ENCODE assay signal across 27 cellular contexts in the genomic region with DNA sequence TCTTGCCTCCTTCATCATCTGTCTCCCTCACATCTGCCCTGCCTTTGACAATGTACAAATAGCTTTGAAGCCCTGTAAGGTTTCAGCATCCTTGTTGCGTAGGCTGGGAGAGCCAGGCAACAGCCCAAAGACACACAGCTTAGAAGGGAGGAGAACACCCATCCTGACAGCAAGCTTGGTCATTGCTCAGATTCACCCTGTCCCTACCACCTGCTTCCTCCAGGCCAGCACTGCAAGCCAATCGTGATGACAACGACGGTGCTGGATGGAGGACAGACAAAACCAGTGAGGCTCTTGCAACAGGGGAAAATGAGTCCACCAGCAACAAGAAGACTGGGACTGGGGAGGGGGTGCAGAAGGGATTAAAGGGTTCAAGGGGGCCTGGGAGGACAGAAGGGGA. TPM values are rescaled to one million over a fixed set of nuclear protein-coding genes. Genes with fewer than 3 reads are reported as not detected.
DNase-seq lines count a peak whose midpoint lies in the region; ATAC-seq and TF ChIP-seq lines count a peak whose summit lies in the region.
"Had no signal": no experiment of that assay in that cellular context is flagged by ENCODE, and none has a peak within 500 bp of the region (broad histone marks: within the 10 kb centered on the region; RNA-seq: fewer than 3 reads in every experiment).

No MANE protein-coding gene starts in this region.

- TF ChIP-seq POLR2A in sigmoid colon (IDR thresholded peaks at IDR 0.05) = no peak

- CTCF ChIA-PET in activated naive CD4-positive, alpha-beta T cell treated with anti-CD3 and anti-CD28 coated beads for 36 hours (lab: Charles Lee) = interaction anchor here (1.4 kb wide), 1 partner anchor 12 kb away, joined by 5 read pairs; no protein-coding TSS in a partner anchor
- CTCF ChIA-PET in T-cell (lab: Charles Lee) = interaction anchor here in 1 of 2 donors (1.0 kb wide), 1 partner anchor 11 kb away, joined by 4 read pairs; no protein-coding TSS in a partner anchor

- H3K18ac ChIP-seq in mesenchymal stem cell (ENCODE audit: low read depth in 1 of 2, low read length in 2 of 2) = no peak overlapping the region

- H4K20me1 ChIP-seq in neural progenitor cell (ENCODE audit: low read depth) = no peaks in the 10 kb centered on the region

- H3K9me3 ChIP-seq in sigmoid colon (no peaks in the 10 kb centered on the region), mesenchymal stem cell (ENCODE audit: control insufficient read depth, low read length) (no peaks in the 10 kb centered on the region), neural progenitor cell (ENCODE audit: low read depth) (peaks cover 3% of the 10 kb centered on the region)
- H3K9me3 ChIP-seq: HAP-1, transverse colon had no signal

- no peak overlapping the region for H2AFZ ChIP-seq in mesenchymal stem cell (ENCODE audit: low read depth, low read length)
- H2AFZ ChIP-seq in neural progenitor cell (replicated peaks) = no peak overlapping the region

- H3K14ac ChIP-seq in mesenchymal stem cell (ENCODE audit: low read length in 2 of 2) = no peak overlapping the region

- H2BK15ac ChIP-seq in mesenchymal stem cell (ENCODE audit: low read depth, poor library complexity, severe bottlenecking) = no peak overlapping the region

- TF ChIP-seq CTCF in sigmoid colon (IDR thresholded peaks at IDR 0.05) = no peak
- TF ChIP-seq CTCF in neural progenitor cell (IDR thresholded peaks at IDR 0.05) = no peak

- no peak overlapping the region for H2BK12ac ChIP-seq in mesenchymal stem cell (ENCODE audit: low read length in 2 of 2)

- ATAC-seq in T-cell (replicated peaks in 1 of 4) = no peak
- ATAC-seq in activated naive CD8-positive, alpha-beta T cell treated with anti-CD3 and anti-CD28 coated beads, Interleukin-2, amount 50 U/mL, for 24 hours = no peak

- no peak overlapping the region for H2BK120ac ChIP-seq in mesenchymal stem cell (ENCODE audit: low read depth, low read length)

- H3K4me3 Mint-ChIP-seq in activated naive CD4-positive, alpha-beta T cell treated with anti-CD3 and anti-CD28 coated beads for 36 hours = no peak overlapping the region
- H3K4me3 Mint-ChIP-seq in T-cell (peak overlapping the region in 1 of 3 donors; percentile 72), neural progenitor cell (no peak overlapping the region)
- no peak overlapping the region for H3K4me3 Mint-ChIP-seq in activated naive CD8-positive, alpha-beta T cell treated with anti-CD3 and anti-CD28 coated beads, Interleukin-2, amount 50 U/mL, for 24 hours
- H3K4me3 Mint-ChIP-seq: stimulated activated naive CD8-positive, alpha-beta T cell treated with anti-CD3 and anti-CD28 coated beads, Interleukin-15, Interleukin-2, amounts not matched to agents 100 ng/mL and 50 ng/mL, for 24 hours had no signal

- no peak for DNase-seq in activated naive CD4-positive, alpha-beta T cell treated with anti-CD3 and anti-CD28 coated beads for 36 hours
- no peak for DNase-seq in activated naive CD4-positive, alpha-beta T cell treated with Interleukin-2 at 50 U/mL for 16 hours
- DNase-seq in T-cell = no peak
- DNase-seq in activated naive CD8-positive, alpha-beta T cell treated with anti-CD3 and anti-CD28 coated beads, Interleukin-2, amount 50 U/mL, for 24 hours = peak; percentile 2
- peak; percentile 13 for DNase-seq in sigmoid colon
- no peak for DNase-seq in mesenchymal stem cell
- no peak for DNase-seq in neural progenitor cell (ENCODE audit: low spot score)
- DNase-seq in SW480 (ENCODE audit: low spot score) = no peak
- DNase-seq: amniotic stem cell; COR-L47; foreskin fibroblast; hypothalamus; NCI-H1092 treated with DMSO at 0.1 percent for 48 hours; NCI-H2081; posterior cingulate gyrus; Right ventricle myocardium superior; stimulated activated CD4-positive, alpha-beta T cell treated with anti-CD3 and anti-CD28 coated beads, Interleukin-1b, Interleukin-23, amount 100 ng/mL, for 48 hours; transverse colon had no signal

- no peaks in the 10 kb centered on the region for H3K79me2 ChIP-seq in neural progenitor cell (ENCODE audit: low read depth)

- H3K4me2 ChIP-seq in mesenchymal stem cell (ENCODE audit: low read length, poor library complexity, severe bottlenecking) (no peak overlapping the region), neural progenitor cell (no peak overlapping the region)

- H3F3A ChIP-seq in neural progenitor cell (ENCODE audit: low read depth) = peaks cover 4% of the 10 kb centered on the region

- intact Hi-C loops in activated naive CD4-positive, alpha-beta T cell treated with anti-CD3 and anti-CD28 coated beads for 36 hours (cut with micrococcal nuclease) = no loop called here
- intact Hi-C loops in sigmoid colon (cut with DNase I) = no loop called here

- H3K27ac ChIP-seq in sigmoid colon (no peak overlapping the region), mesenchymal stem cell (ENCODE audit: low read length, poor library complexity, severe bottlenecking) (no peak overlapping the region), neural progenitor cell (no peak overlapping the region)
- H3K27ac ChIP-seq: epithelial cell of prostate, transverse colon had no signal

- H4K8ac ChIP-seq in mesenchymal stem cell (ENCODE audit: low read length) = no peak overlapping the region

- TF ChIP-seq EP300 in sigmoid colon (IDR thresholded peaks at IDR 0.05) = no peak

- POLR2A ChIA-PET in T-cell (lab: Charles Lee) = interaction anchor here in 1 of 2 donors (0.7 kb wide), 1 partner anchor 8 kb away, joined by 3 read pairs; no protein-coding TSS in a partner anchor

- H3K27ac Mint-ChIP-seq in activated naive CD4-positive, alpha-beta T cell treated with anti-CD3 and anti-CD28 coated beads for 36 hours = peak overlapping the region; percentile 79
- peak overlapping the region; percentile 95 to 96 for H3K27ac Mint-ChIP-seq in T-cell
- peak overlapping the region; percentile 77 for H3K27ac Mint-ChIP-seq in activated naive CD8-positive, alpha-beta T cell treated with anti-CD3 and anti-CD28 coated beads, Interleukin-2, amount 50 U/mL, for 24 hours
- no peak overlapping the region for H3K27ac Mint-ChIP-seq in neural progenitor cell

- 90 to 91% methylated on average over 4 of the region's 4 CpGs for WGBS in sigmoid colon, 2 donors
- 94% methylated on average over 4 of the region's 4 CpGs for WGBS in mesenchymal stem cell

- H3K4me3 ChIP-seq in sigmoid colon (no peak overlapping the region), mesenchymal stem cell (ENCODE audit: insufficient read depth in 1 of 2, low read depth in 1 of 2, low read length in 2 of 2) (no peak overlapping the region), neural progenitor cell (no peak overlapping the region)
- H3K4me3 ChIP-seq: HAP-1, lung, transverse colon had no signal

- H3K79me1 ChIP-seq in mesenchymal stem cell (replicated peaks; ENCODE audit: low read length, poor library complexity, severe bottlenecking) = no peaks in the 10 kb centered on the region

- H2AK5ac ChIP-seq in mesenchymal stem cell (ENCODE audit: low read length, severe bottlenecking) = no peak overlapping the region

- H3K36me3 Mint-ChIP-seq in activated naive CD4-positive, alpha-beta T cell treated with anti-CD3 and anti-CD28 coated beads for 36 hours (ENCODE audit: low read depth) = peaks cover 75% of the 10 kb centered on the region
- H3K36me3 Mint-ChIP-seq in T-cell = no peaks in the 10 kb centered on the region
- peaks cover 65% of the 10 kb centered on the region for H3K36me3 Mint-ChIP-seq in activated naive CD8-positive, alpha-beta T cell treated with anti-CD3 and anti-CD28 coated beads, Interleukin-2, amount 50 U/mL, for 24 hours (ENCODE audit: low read depth)
- no peaks in the 10 kb centered on the region for H3K36me3 Mint-ChIP-seq in neural progenitor cell

- H3K36me3 ChIP-seq in sigmoid colon (no peaks in the 10 kb centered on the region), mesenchymal stem cell (ENCODE audit: control insufficient read depth in 1 of 2, insufficient read depth in 2 of 2, low read depth in 1 of 2, low read length in 2 of 2) (no peaks in the 10 kb centered on the region), neural progenitor cell (no peaks in the 10 kb centered on the region)
- H3K36me3 ChIP-seq: HAP-1, transverse colon had no signal

- H3K4me1 ChIP-seq in sigmoid colon (peaks cover 0 to 31% (median 19%) of the 10 kb centered on the region in 4 donors), mesenchymal stem cell (ENCODE audit: control insufficient read depth, insufficient read depth, low read depth, low read length) (peaks cover 10% of the 10 kb centered on the region), neural progenitor cell (peaks cover 14% of the 10 kb centered on the region)

- H2BK5ac ChIP-seq in mesenchymal stem cell (ENCODE audit: low read depth, low read length, poor library complexity, severe bottlenecking) = no peak overlapping the region

- H4K91ac ChIP-seq in mesenchymal stem cell (ENCODE audit: low read length) = no peak overlapping the region

- H3K9me3 Mint-ChIP-seq in activated naive CD4-positive, alpha-beta T cell treated with anti-CD3 and anti-CD28 coated beads for 36 hours = no peaks in the 10 kb centered on the region
- H3K9me3 Mint-ChIP-seq in T-cell (no peaks in the 10 kb centered on the region), neural progenitor cell (no peaks in the 10 kb centered on the region)
- no peaks in the 10 kb centered on the region for H3K9me3 Mint-ChIP-seq in activated naive CD8-positive, alpha-beta T cell treated with anti-CD3 and anti-CD28 coated beads, Interleukin-2, amount 50 U/mL, for 24 hours
- H3K9me3 Mint-ChIP-seq: stimulated activated naive CD8-positive, alpha-beta T cell treated with anti-CD3 and anti-CD28 coated beads, Interleukin-15, Interleukin-2, amounts not matched to agents 100 ng/mL and 50 ng/mL, for 24 hours had no signal

- no peaks in the 10 kb centered on the region for H3K27me3 Mint-ChIP-seq in activated naive CD4-positive, alpha-beta T cell treated with anti-CD3 and anti-CD28 coated beads for 36 hours (ENCODE audit: low read depth)
- H3K27me3 Mint-ChIP-seq in T-cell (no peaks in the 10 kb centered on the region), neural progenitor cell (ENCODE audit: insufficient read depth, low read depth) (peaks cover 17% of the 10 kb centered on the region)
- no peaks in the 10 kb centered on the region for H3K27me3 Mint-ChIP-seq in activated naive CD8-positive, alpha-beta T cell treated with anti-CD3 and anti-CD28 coated beads, Interleukin-2, amount 50 U/mL, for 24 hours
- H3K27me3 Mint-ChIP-seq: stimulated activated naive CD8-positive, alpha-beta T cell treated with anti-CD3 and anti-CD28 coated beads, Interleukin-15, Interleukin-2, amounts not matched to agents 100 ng/mL and 50 ng/mL, for 24 hours had no signal

- no peak overlapping the region for H3K4ac ChIP-seq in mesenchymal stem cell (ENCODE audit: low read depth in 1 of 2, low read length in 2 of 2)

- peaks cover 91% of the 10 kb centered on the region for H3K4me1 Mint-ChIP-seq in activated naive CD4-positive, alpha-beta T cell treated with anti-CD3 and anti-CD28 coated beads for 36 hours (ENCODE audit: low read depth)
- peaks cover 83 to 89% (median 88%) of the 10 kb centered on the region in 3 donors for H3K4me1 Mint-ChIP-seq in T-cell
- peaks cover 95% of the 10 kb centered on the region for H3K4me1 Mint-ChIP-seq in activated naive CD8-positive, alpha-beta T cell treated with anti-CD3 and anti-CD28 coated beads, Interleukin-2, amount 50 U/mL, for 24 hours
- peaks cover 26% of the 10 kb centered on the region for H3K4me1 Mint-ChIP-seq in neural progenitor cell

- H3K23ac ChIP-seq in mesenchymal stem cell (ENCODE audit: low read length in 2 of 2) = no peak overlapping the region

- H3K27me3 ChIP-seq in sigmoid colon = no peaks in the 10 kb centered on the region
- peaks cover 4 to 31% of the 10 kb centered on the region in 2 experiments for H3K27me3 ChIP-seq in mesenchymal stem cell (ENCODE audit: control insufficient read depth in 1 of 2, insufficient read depth in 1 of 2, low read length in 2 of 2)
- H3K27me3 ChIP-seq in neural progenitor cell = no peaks in the 10 kb centered on the region
- H3K27me3 ChIP-seq: transverse colon had no signal

- H3K9ac ChIP-seq in mesenchymal stem cell (ENCODE audit: low read length) = no peak overlapping the region
- no peak overlapping the region for H3K9ac ChIP-seq in neural progenitor cell

RNA-seq across cellular contexts. Expression of gene CD5, which starts 32.9 kb away (rescaled TPM):
- total RNA-seq in activated naive CD4-positive, alpha-beta T cell treated with anti-CD3 and anti-CD28 coated beads for 36 hours = 100 to 1,000 TPM; 228 to 232 TPM
- total RNA-seq in T-cell (100 to 1,000 TPM; 227 to 387 (median 255) TPM), sigmoid colon (under 1 TPM in 2 of 4 donors, not detected in 2; 0.54 to 0.55 TPM), neural progenitor cell (ENCODE audit: low replicate concordance) (not detected in 2 replicates)
- polyA plus RNA-seq in sigmoid colon = 10 to 100 TPM in 1 of 3 donors, under 1 TPM in 2; 0.23 to 12.3 (median 0.60) TPM
- not detected for polyA plus RNA-seq in mesenchymal stem cell (2013, experiment 1 of 2)
- not detected for polyA plus RNA-seq in mesenchymal stem cell (2013, experiment 2 of 2)
- total RNA-seq: dermis microvascular lymphatic vessel endothelial cell, LHCN-M2, myocyte, NCI-H460, Right ventricle myocardium superior had no signal
- polyA plus RNA-seq: keratinocyte had no signal

Comparison
In these comparisons a context has a peak if more than half of its experiments do, and no peak if none do; other contexts are left out.
1. DNase-seq: peak in activated naive CD8-positive, alpha-beta T cell treated with anti-CD3 and anti-CD28 coated beads, Interleukin-2, amount 50 U/mL, for 24 hours (single experiment) and sigmoid colon (single experiment); none in activated naive CD4-positive, alpha-beta T cell treated with anti-CD3 and anti-CD28 coated beads for 36 hours (single experiment), activated naive CD4-positive, alpha-beta T cell treated with Interleukin-2 at 50 U/mL for 16 hours (single experiment), T-cell (0 of 34), mesenchymal stem cell (single experiment), neural progenitor cell (single experiment) and SW480 (single experiment).
2. RNA of gene CD5, which starts 32.9 kb away (total RNA-seq): 227 to 387 TPM in T-cell and 228 to 232 TPM in activated naive CD4-positive, alpha-beta T cell treated with anti-CD3 and anti-CD28 coated beads for 36 hours; 0.54 to 0.55 TPM in sigmoid colon and not detected in neural progenitor cell; every median in the first group is over 100 times any median in the second.